18 cellular contexts compared by ENCODE assay signal in genomic region chrX:104183685-104184084, GRCh38.
"Had no signal": no experiment of that assay in that cellular context is flagged by ENCODE, and none has a peak within 500 bp of the region (broad histone marks: within the 10 kb centered on the region; RNA-seq: fewer than 3 reads in every experiment).

No MANE protein-coding gene starts in this region.

- H3K9me3 Mint-ChIP-seq: activated CD4-positive, alpha-beta T cell treated with anti-CD3 and anti-CD28 coated beads, Interleukin-2, amount 10 ng/mL, durations not matched to agents 7 days and 5 days; activated naive CD8-positive, alpha-beta T cell treated with anti-CD3 and anti-CD28 coated beads, Interleukin-2, amount 10 ng/mL, durations not matched to agents 7 days and 5 days; T-cell had no signal

- H3K4me1 Mint-ChIP-seq: endodermal cell, nephron had no signal

- H3K27ac Mint-ChIP-seq: activated CD4-positive, alpha-beta T cell treated with anti-CD3 and anti-CD28 coated beads, Interleukin-2, amount 10 ng/mL, durations not matched to agents 7 days and 5 days; activated naive CD8-positive, alpha-beta T cell treated with anti-CD3 and anti-CD28 coated beads, Interleukin-2, amount 10 ng/mL, durations not matched to agents 7 days and 5 days; endodermal cell; nephron; T-cell had no signal

- ATAC-seq: gastrocnemius medialis, left cardiac atrium, pancreas, right cardiac atrium, SK-N-SH treated with all-trans-retinoic acid at 6 μM for 48 hours, T-cell had no signal

- DNase-seq: activated CD4-positive, alpha-beta T cell treated with anti-CD3 and anti-CD28 coated beads, Interleukin-2, amount 10 ng/mL, durations not matched to agents 7 days and 5 days; activated CD8-positive, alpha-beta memory T cell treated with anti-CD3 and anti-CD28 coated beads, Interleukin-2, amount 50 U/mL, for 48 hours; activated naive CD8-positive, alpha-beta T cell treated with anti-CD3 and anti-CD28 coated beads, Interleukin-2, amount 10 ng/mL, durations not matched to agents 7 days and 5 days; amygdala; cortex of kidney; endodermal cell; esophagus squamous epithelium; gastrocnemius medialis; hypothalamus; islet precursor cell; left cardiac atrium; midbrain; pancreas; right cardiac atrium; T-cell; transverse colon had no signal

- H3K4me3 Mint-ChIP-seq: activated CD4-positive, alpha-beta T cell treated with anti-CD3 and anti-CD28 coated beads, Interleukin-2, amount 10 ng/mL, durations not matched to agents 7 days and 5 days; activated naive CD8-positive, alpha-beta T cell treated with anti-CD3 and anti-CD28 coated beads, Interleukin-2, amount 10 ng/mL, durations not matched to agents 7 days and 5 days; endodermal cell; nephron; T-cell had no signal

- H3K27me3 Mint-ChIP-seq: activated CD4-positive, alpha-beta T cell treated with anti-CD3 and anti-CD28 coated beads, Interleukin-2, amount 10 ng/mL, durations not matched to agents 7 days and 5 days; activated naive CD8-positive, alpha-beta T cell treated with anti-CD3 and anti-CD28 coated beads, Interleukin-2, amount 10 ng/mL, durations not matched to agents 7 days and 5 days had no signal
